ENCODE assay signal across 31 cellular contexts in the genomic region with DNA sequence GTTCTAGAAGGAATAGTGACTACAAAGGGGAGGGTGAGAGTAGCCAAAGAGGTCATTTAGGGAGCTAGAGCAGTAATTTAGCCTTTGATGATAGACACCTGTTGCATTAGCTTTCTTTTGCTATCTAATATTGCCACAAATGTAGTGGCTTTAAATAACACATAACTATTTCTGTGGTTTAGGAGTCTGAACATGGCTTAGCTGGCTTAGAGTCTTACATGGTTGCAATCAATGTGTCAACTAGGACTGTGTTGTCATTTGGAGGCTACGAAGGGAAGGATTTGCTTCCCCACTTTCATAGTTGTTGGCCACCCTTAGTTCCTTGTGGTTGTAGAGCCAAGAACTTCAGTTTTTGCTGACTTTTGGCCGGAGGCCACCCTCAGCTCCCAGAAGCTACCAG.
"Had no signal": no experiment of that assay in that cellular context is flagged by ENCODE, and none has a peak within 500 bp of the region (broad histone marks: within the 10 kb centered on the region; RNA-seq: fewer than 3 reads in every experiment).

No MANE protein-coding gene starts in this region.

- H3K27ac ChIP-seq: adrenal gland, body of pancreas, Peyer's patch, RWPE1, VCaP had no signal

- H3K4me1 Mint-ChIP-seq: activated B cell treated with CpG ODN at 0.5 μM for 24 hours, T-cell, T-helper 17 cell had no signal

- H3K27ac Mint-ChIP-seq: activated B cell treated with CpG ODN at 0.5 μM for 24 hours; activated CD4-positive, alpha-beta memory T cell treated with anti-CD3 and anti-CD28 coated beads for 36 hours; activated naive CD4-positive, alpha-beta T cell treated with anti-CD3 and anti-CD28 coated beads for 36 hours; activated naive CD4-positive, alpha-beta T cell treated with anti-CD3 and anti-CD28 coated beads, Interleukin-2, amount 50 U/mL, for 72 hours; activated T-helper 1 cell treated with anti-CD3 and anti-CD28 coated beads, Interleukin-12 subunit alpha, Interleukin-12 subunit beta, Interleukin-2, Interleukin-4 antibody, amounts not matched to agents 30 ng/mL and 10 ng/mL and 1 ng/mL, durations not matched to agents 14 hours and 24 hours and 36 hours; T-cell; T-helper 17 cell had no signal

- DNase-seq: activated B cell treated with CpG ODN at 0.5 μM for 24 hours; activated CD4-positive, alpha-beta memory T cell treated with anti-CD3 and anti-CD28 coated beads for 36 hours; activated CD4-positive, alpha-beta T cell treated with anti-CD3 and anti-CD28 coated beads for 4 hours; activated CD4-positive, alpha-beta T cell treated with anti-CD3 and anti-CD28 coated beads, Interleukin-2, amount 50 U/mL, for 1 hour; activated CD4-positive, CD25-positive, alpha-beta regulatory T cell treated with anti-CD3 and anti-CD28 coated beads, Interleukin-2, amount 50 U/mL, for 72 hours; activated CD8-positive, alpha-beta memory T cell treated with anti-CD3 and anti-CD28 coated beads, Interleukin-2, amount 50 U/mL, for 4 hours; activated gamma-delta T cell treated with Interleukin-2 at 50 U/mL for 16 hours; activated naive CD4-positive, alpha-beta T cell treated with anti-CD3 and anti-CD28 coated beads for 36 hours; activated T-cell treated with anti-CD3 and anti-CD28 coated beads for 4 hours; activated T-cell treated with anti-CD3 and anti-CD28 coated beads, Interleukin-2, amount 50 U/mL, for 4 hours; adrenal gland; body of pancreas; NCI-H1048; NCI-H1105 treated with DMSO at 0.1 percent for 48 hours; NCI-H1436; NCI-H1930; NCI-H2081 treated with DMSO at 0.1 percent for 48 hours; NCI-H524 treated with DMSO at 0.1 percent for 48 hours; NK-92 treated with Interleukin-12 subunit alpha and Interleukin-12 subunit beta, amount 100 ng/mL, for 24 hours; Peyer's patch; SIG-M5; T-cell; T-helper 17 cell had no signal

- H3K27me3 Mint-ChIP-seq: activated B cell treated with CpG ODN at 0.5 μM for 24 hours; activated CD4-positive, alpha-beta memory T cell treated with anti-CD3 and anti-CD28 coated beads for 36 hours; T-helper 17 cell had no signal

- H3K9me3 Mint-ChIP-seq: activated B cell treated with CpG ODN at 0.5 μM for 24 hours; activated CD4-positive, alpha-beta memory T cell treated with anti-CD3 and anti-CD28 coated beads for 36 hours; activated naive CD4-positive, alpha-beta T cell treated with anti-CD3 and anti-CD28 coated beads for 36 hours; activated T-helper 1 cell treated with anti-CD3 and anti-CD28 coated beads, Interleukin-12 subunit alpha, Interleukin-12 subunit beta, Interleukin-2, Interleukin-4 antibody, amounts not matched to agents 30 ng/mL and 10 ng/mL and 1 ng/mL, durations not matched to agents 14 hours and 24 hours and 36 hours had no signal

- H3K4me1 ChIP-seq: adrenal gland, body of pancreas, Peyer's patch had no signal

- H3K27me3 ChIP-seq: adrenal gland, body of pancreas, Peyer's patch had no signal

- H3K36me3 Mint-ChIP-seq: activated CD4-positive, alpha-beta memory T cell treated with anti-CD3 and anti-CD28 coated beads for 36 hours; activated naive CD4-positive, alpha-beta T cell treated with anti-CD3 and anti-CD28 coated beads, Interleukin-2, amount 50 U/mL, for 72 hours; T-cell had no signal

- H3K9me3 ChIP-seq: adrenal gland, body of pancreas, Peyer's patch had no signal

- H3K4me3 Mint-ChIP-seq: activated B cell treated with CpG ODN at 0.5 μM for 24 hours; activated CD4-positive, alpha-beta memory T cell treated with anti-CD3 and anti-CD28 coated beads for 36 hours; activated naive CD4-positive, alpha-beta T cell treated with anti-CD3 and anti-CD28 coated beads for 36 hours; activated T-cell treated with anti-CD3 and anti-CD28 coated beads, Interleukin-2, amount 50 U/mL, for 4 hours; activated T-helper 1 cell treated with anti-CD3 and anti-CD28 coated beads, Interleukin-12 subunit alpha, Interleukin-12 subunit beta, Interleukin-2, Interleukin-4 antibody, amounts not matched to agents 30 ng/mL and 10 ng/mL and 1 ng/mL, durations not matched to agents 14 hours and 24 hours and 36 hours; T-cell; T-helper 17 cell had no signal

- H3K36me3 ChIP-seq: adrenal gland, Peyer's patch had no signal

- FAIRE-seq: astrocyte, bronchial epithelial cell, K562 had no signal

- H3K4me3 ChIP-seq: adrenal gland, body of pancreas, K562, Peyer's patch had no signal

- ATAC-seq: activated naive CD4-positive, alpha-beta T cell treated with anti-CD3 and anti-CD28 coated beads, Interleukin-2, amount 50 U/mL, for 72 hours; activated T-cell treated with anti-CD3 and anti-CD28 coated beads, Interleukin-2, amount 50 U/mL, for 4 hours; body of pancreas; K562; Right ventricle myocardium inferior; T-cell; T-helper 17 cell had no signal
